ENCODE assay signal across 21 cellular contexts in genomic region chr11:115202900-115203552, GRCh38.
DNase-seq lines count a peak whose midpoint lies in the region; FAIRE-seq and TF ChIP-seq lines count a peak whose summit lies in the region.
"Had no signal": no experiment of that assay in that cellular context is flagged by ENCODE, and none has a peak within 500 bp of the region (broad histone marks: within the 10 kb centered on the region; RNA-seq: fewer than 3 reads in every experiment).

No MANE protein-coding gene starts in this region.

- H3K23ac ChIP-seq in mesenchymal stem cell (ENCODE audit: low read length in 2 of 2), result no peak overlapping the region

- no peak overlapping the region for H3K9ac ChIP-seq in mesenchymal stem cell (ENCODE audit: low read length)
- H3K9ac ChIP-seq in Karpas-422 (ENCODE audit: low read length), result no peak overlapping the region

- no peak overlapping the region for H2BK120ac ChIP-seq in mesenchymal stem cell (ENCODE audit: low read depth, low read length)

- 42% methylated on average over 2 of the region's 2 CpGs for WGBS in mesenchymal stem cell

- H3K27ac Mint-ChIP-seq in chondrocyte (ENCODE audit: unreplicated experiment) (peak overlapping the region; percentile 3), nephron (peak overlapping the region; percentile 32 to 88 (median 76))

- H3K36me3 ChIP-seq in HEK293 (ENCODE audit: control insufficient read depth in 2 of 2, insufficient read depth in 1 of 2, low read length in 2 of 2) (no peaks in the 10 kb centered on the region), mesenchymal stem cell (ENCODE audit: control insufficient read depth in 1 of 2, insufficient read depth in 2 of 2, low read depth in 1 of 2, low read length in 2 of 2) (no peaks in the 10 kb centered on the region), Karpas-422 (ENCODE audit: insufficient read depth, low read length) (no peaks in the 10 kb centered on the region)
- H3K36me3 ChIP-seq: MG63, SJSA1 had no signal

- no peak overlapping the region for H2BK12ac ChIP-seq in mesenchymal stem cell (ENCODE audit: low read length in 2 of 2)

- H2AFZ ChIP-seq in mesenchymal stem cell (ENCODE audit: low read depth, low read length) (no peak overlapping the region), Karpas-422 (ENCODE audit: low read length) (no peak overlapping the region)

- H3K9me3 Mint-ChIP-seq in chondrocyte (ENCODE audit: low read depth), result no peaks in the 10 kb centered on the region
- H3K9me3 Mint-ChIP-seq in nephron, result no peaks in the 10 kb centered on the region

- CTCF ChIA-PET in HEK293 (lab: Yijun Ruan, JAX), result no interaction called here

- no peak overlapping the region for H4K91ac ChIP-seq in mesenchymal stem cell (ENCODE audit: low read length)

- no peak overlapping the region for H3K4ac ChIP-seq in mesenchymal stem cell (ENCODE audit: low read depth in 1 of 2, low read length in 2 of 2)

- no peak overlapping the region for H3K4me2 ChIP-seq in mesenchymal stem cell (ENCODE audit: low read length, poor library complexity, severe bottlenecking)
- no peak overlapping the region for H3K4me2 ChIP-seq in Karpas-422 (ENCODE audit: low read depth, low read length, poor library complexity, severe bottlenecking)

- no peak overlapping the region for H2BK5ac ChIP-seq in mesenchymal stem cell (ENCODE audit: low read depth, low read length, poor library complexity, severe bottlenecking)

- H3K4me1 ChIP-seq in HEK293 (ENCODE audit: control insufficient read depth, insufficient read depth, low read length) (peaks cover 3% of the 10 kb centered on the region), mesenchymal stem cell (ENCODE audit: control insufficient read depth, insufficient read depth, low read depth, low read length) (peaks cover 6% of the 10 kb centered on the region), Karpas-422 (ENCODE audit: low read length) (no peaks in the 10 kb centered on the region)

- H4K8ac ChIP-seq in mesenchymal stem cell (ENCODE audit: low read length), result no peak overlapping the region

- peak; percentile 41 for FAIRE-seq in D721Med (lab: Jason Lieb, UNC)
- FAIRE-seq: GM12891, H1, K562 had no signal

- no peaks in the 10 kb centered on the region for H4K20me1 ChIP-seq in Karpas-422 (ENCODE audit: insufficient read depth, low read depth, low read length)

- H3K4me1 Mint-ChIP-seq in chondrocyte (ENCODE audit: low read depth), result peaks cover 57% of the 10 kb centered on the region
- H3K4me1 Mint-ChIP-seq in nephron, result peaks cover 66% of the 10 kb centered on the region

- H3K79me2 ChIP-seq in Karpas-422 (ENCODE audit: low read length), result no peaks in the 10 kb centered on the region

- POLR2A ChIA-PET in HEK293 (lab: Yijun Ruan, JAX), result no interaction called here

- no peak overlapping the region for H3K27ac ChIP-seq in HEK293 (ENCODE audit: extremely low read depth, low read depth, low read length)
- no peak overlapping the region for H3K27ac ChIP-seq in mesenchymal stem cell (ENCODE audit: low read length, poor library complexity, severe bottlenecking)
- no peak overlapping the region for H3K27ac ChIP-seq in Karpas-422 (ENCODE audit: low read length)
- H3K27ac ChIP-seq: SJSA1 had no signal

- no peak overlapping the region for H3K4me3 Mint-ChIP-seq in chondrocyte (ENCODE audit: unreplicated experiment)
- peak overlapping the region in 1 of 3 experiments; percentile 2 for H3K4me3 Mint-ChIP-seq in nephron

- H3K27me3 Mint-ChIP-seq in chondrocyte (ENCODE audit: low read depth), result no peaks in the 10 kb centered on the region
- H3K27me3 Mint-ChIP-seq in nephron (ENCODE audit: low read depth), result no peaks in the 10 kb centered on the region

- no peak overlapping the region for H3K18ac ChIP-seq in mesenchymal stem cell (ENCODE audit: low read depth in 1 of 2, low read length in 2 of 2)

- no peak for TF ChIP-seq CTCF in D721Med (IDR thresholded peaks at IDR 0.05; ENCODE audit: insufficient read depth, missing control alignments)
- TF ChIP-seq CTCF in HEK293 (tag by site-specific recombination; IDR thresholded peaks at IDR 0.05), result no peak
- TF ChIP-seq CTCF in chondrocyte (IDR thresholded peaks at IDR 0.05), result no peak
- TF ChIP-seq CTCF in nephron (IDR thresholded peaks at IDR 0.05; ENCODE audit: unreplicated experiment in 3 of 3), result no peak

- no peaks in the 10 kb centered on the region for H3K9me2 ChIP-seq in Karpas-422 (replicated peaks; ENCODE audit: insufficient read depth, low read length)

- no peak overlapping the region for H2AK5ac ChIP-seq in mesenchymal stem cell (ENCODE audit: low read length, severe bottlenecking)

- H3K9me3 ChIP-seq in HEK293 (ENCODE audit: control insufficient read depth, insufficient read depth, low read depth, low read length), result no peaks in the 10 kb centered on the region
- H3K9me3 ChIP-seq in mesenchymal stem cell (ENCODE audit: control insufficient read depth, low read length), result no peaks in the 10 kb centered on the region
- H3K9me3 ChIP-seq in Karpas-422 (ENCODE audit: low read length), result no peaks in the 10 kb centered on the region
- H3K9me3 ChIP-seq: MG63, SJSA1 had no signal

- no peaks in the 10 kb centered on the region for H3K36me3 Mint-ChIP-seq in chondrocyte (ENCODE audit: low read depth)
- H3K36me3 Mint-ChIP-seq in nephron (ENCODE audit: low read depth), result peaks cover 12% of the 10 kb centered on the region

- no peak overlapping the region for H3K14ac ChIP-seq in mesenchymal stem cell (ENCODE audit: low read length in 2 of 2)

- H3K27me3 ChIP-seq in mesenchymal stem cell (ENCODE audit: control insufficient read depth in 1 of 2, insufficient read depth in 1 of 2, low read length in 2 of 2) (no peaks in the 10 kb centered on the region), Karpas-422 (ENCODE audit: low read length) (no peaks in the 10 kb centered on the region)
- H3K27me3 ChIP-seq: MG63, SJSA1 had no signal

- DNase-seq in D721Med (ENCODE audit: insufficient read length, low spot score) (no peak), chondrocyte (ENCODE audit: low spot score) (no peak), mesenchymal stem cell (no peak), Karpas-422 (no peak), GM03348 (ENCODE audit: low spot score) (no peak)
- DNase-seq: EL; GDM1; MG63; NCI-H1105 treated with DMSO at 0.1 percent for 48 hours; NCI-H146; NCI-H2029; NCI-H748 treated with DMSO at 0.1 percent for 48 hours; NK-92 treated with Interleukin-12 subunit alpha and Interleukin-12 subunit beta, amount 100 ng/mL, for 24 hours; Right ventricle myocardium superior; RPMI8226 had no signal

- no peaks in the 10 kb centered on the region for H3K79me1 ChIP-seq in mesenchymal stem cell (replicated peaks; ENCODE audit: low read length, poor library complexity, severe bottlenecking)

- no peak overlapping the region for H3K4me3 ChIP-seq in HEK293 (ENCODE audit: low read depth, low read length)
- no peak overlapping the region for H3K4me3 ChIP-seq in mesenchymal stem cell (ENCODE audit: insufficient read depth in 1 of 2, low read depth in 1 of 2, low read length in 2 of 2)
- no peak overlapping the region for H3K4me3 ChIP-seq in Karpas-422 (ENCODE audit: low read length)
- H3K4me3 ChIP-seq: K562, MG63, SJSA1 had no signal

- H2BK15ac ChIP-seq in mesenchymal stem cell (ENCODE audit: low read depth, poor library complexity, severe bottlenecking), result no peak overlapping the region

TF ChIP-seq in HEK293, 187 proteins besides CTCF, POLR2A, EP300 and RAD21:
- TF ChIP-seq MYNN (tag by site-specific recombination; IDR thresholded peaks at IDR 0.05; ENCODE audit: borderline replicate concordance), result no peak
- TF ChIP-seq ZBTB17 (tag by site-specific recombination; IDR thresholded peaks at IDR 0.05), result peak; percentile 30; the same call in 1 of the 2 replicates
